In genomic region chr4:93203708-93204107, GRCh38 we compare ENCODE assay signal across 16 cellular contexts.
DNase-seq lines count a peak whose midpoint lies in the region; ATAC-seq and TF ChIP-seq lines count a peak whose summit lies in the region.
"Had no signal": no experiment of that assay in that cellular context is flagged by ENCODE, and none has a peak within 500 bp of the region (broad histone marks: within the 10 kb centered on the region; RNA-seq: fewer than 3 reads in every experiment).

No MANE protein-coding gene starts in this region.

- H3K9me3 ChIP-seq in Caco-2 = no peaks in the 10 kb centered on the region
- H3K9me3 ChIP-seq in HCT116 (ENCODE audit: control insufficient read depth in 1 of 2, insufficient read depth in 1 of 2, low read depth in 1 of 2, low read length in 2 of 2) = no peaks in the 10 kb centered on the region
- no peaks in the 10 kb centered on the region for H3K9me3 ChIP-seq in hepatocyte (ENCODE audit: low read depth)
- no peaks in the 10 kb centered on the region for H3K9me3 ChIP-seq in spleen
- no peaks in the 10 kb centered on the region for H3K9me3 ChIP-seq in PC-9 (ENCODE audit: insufficient read depth, low read depth)
- H3K9me3 ChIP-seq: pancreas, Peyer's patch had no signal

- no peak overlapping the region for H3K27ac ChIP-seq in HCT116 (ENCODE audit: low read depth, low read length)
- H3K27ac ChIP-seq in hepatocyte = no peak overlapping the region
- no peak overlapping the region for H3K27ac ChIP-seq in spleen
- no peak overlapping the region for H3K27ac ChIP-seq in PC-9
- H3K27ac ChIP-seq: pancreas, Peyer's patch had no signal

- TF ChIP-seq CTCF in Caco-2 (IDR thresholded peaks at IDR 0.05; ENCODE audit: insufficient read depth in 1 of 2, low read depth in 1 of 2, low read length in 1 of 2, severe bottlenecking in 1 of 2, unreplicated experiment in 1 of 2) (no peak), HCT116 (IDR thresholded peaks at IDR 0.05 in 2 of 3, conservative IDR thresholded peaks at IDR 0.05 in 1 of 3; ENCODE audit: borderline replicate concordance in 1 of 3, insufficient read depth in 1 of 3, low read depth in 2 of 3, low read length in 2 of 3) (no peak), hepatocyte (IDR thresholded peaks at IDR 0.05; ENCODE audit: poor library complexity) (no peak), spleen (IDR thresholded peaks at IDR 0.05 in 8 of 11, conservative IDR thresholded peaks at IDR 0.05 in 3 of 11) (no peak), PC-9 (conservative IDR thresholded peaks at IDR 0.05) (no peak)

- H3F3A ChIP-seq in PC-9 (ENCODE audit: insufficient read depth, low read depth) = no peaks in the 10 kb centered on the region

- no peak overlapping the region for H3K27ac Mint-ChIP-seq in Caco-2 (ENCODE audit: unreplicated experiment)
- H3K27ac Mint-ChIP-seq: activated naive CD4-positive, alpha-beta T cell treated with anti-CD3 and anti-CD28 coated beads, Interleukin-2, amount 50 U/mL, for 24 hours; T-helper 17 cell had no signal

- no peaks in the 10 kb centered on the region for H4K20me1 ChIP-seq in HCT116 (ENCODE audit: insufficient read depth)
- no peaks in the 10 kb centered on the region for H4K20me1 ChIP-seq in hepatocyte (ENCODE audit: insufficient read depth, poor library complexity, severe bottlenecking)
- no peaks in the 10 kb centered on the region for H4K20me1 ChIP-seq in PC-9 (ENCODE audit: insufficient read depth)

- RAD21 ChIA-PET in HCT116 (lab: Charles Lee; ENCODE audit: low non-redundant PET in 1 of 2, low total read pairs in 2 of 2, uncharacterized antibody in 2 of 2, unreplicated experiment in 2 of 2) = no interaction called here

- DNase-seq in Caco-2 = peak; percentile 29 to 67
- DNase-seq in HCT116 (ENCODE audit: low read depth, low spot score) = peak; percentile 19
- peak; percentile 73 for DNase-seq in SK-MEL-5 (ENCODE audit: low read depth, low spot score)
- DNase-seq in hepatocyte (ENCODE audit: low spot score) = peak; percentile 6
- no peak for DNase-seq in anterior cingulate cortex (lab: John Stamatoyannopoulos, UW)
- DNase-seq in spleen = no peak
- no peak for DNase-seq in PC-9
- no peak for DNase-seq in cerebellum (ENCODE audit: low spot score)
- DNase-seq: NCI-H1436; NCI-H446; Peyer's patch; stimulated activated CD4-positive, alpha-beta T cell treated with anti-CD3 and anti-CD28 coated beads, Interleukin-12 subunit alpha, Interleukin-12 subunit beta, amount 100 ng/mL, for 4 hours; T-helper 17 cell had no signal

- peak; percentile 59 for ATAC-seq in HCT116
- ATAC-seq: pancreas, T-helper 17 cell had no signal

- no peak overlapping the region for H3K4me3 ChIP-seq in Caco-2 (ENCODE audit: low read depth, low read length)
- no peak overlapping the region for H3K4me3 ChIP-seq in HCT116 (replicated peaks in 1 of 2; ENCODE audit: low read depth in 1 of 2, low read length in 2 of 2)
- H3K4me3 ChIP-seq in hepatocyte = no peak overlapping the region
- no peak overlapping the region for H3K4me3 ChIP-seq in spleen
- no peak overlapping the region for H3K4me3 ChIP-seq in PC-9
- H3K4me3 ChIP-seq: pancreas, Peyer's patch had no signal

- H3K79me2 ChIP-seq in HCT116 (ENCODE audit: insufficient read depth, low read length) (no peaks in the 10 kb centered on the region), hepatocyte (no peaks in the 10 kb centered on the region), PC-9 (ENCODE audit: low read depth) (no peaks in the 10 kb centered on the region)

- H2AFZ ChIP-seq in HCT116 (ENCODE audit: low read depth, low read length, poor library complexity, severe bottlenecking) = no peak overlapping the region
- no peak overlapping the region for H2AFZ ChIP-seq in hepatocyte
- H2AFZ ChIP-seq in PC-9 = no peak overlapping the region

- POLR2A ChIA-PET in Caco-2 (lab: Charles Lee) (no interaction called here), HCT116 (lab: Charles Lee) (no interaction called here), PC-9 (lab: Charles Lee; ENCODE audit: unreplicated experiment) (no interaction called here)

- no peaks in the 10 kb centered on the region for H3K27me3 Mint-ChIP-seq in Caco-2 (ENCODE audit: insufficient read depth, unreplicated experiment)
- H3K27me3 Mint-ChIP-seq: activated naive CD4-positive, alpha-beta T cell treated with anti-CD3 and anti-CD28 coated beads, Interleukin-2, amount 50 U/mL, for 24 hours; central memory CD8-positive, alpha-beta T cell; T-helper 17 cell had no signal

- intact Hi-C loops in Caco-2 (cut with micrococcal nuclease; ENCODE audit: unreplicated experiment) = no loop called here
- intact Hi-C loops in HCT116 (cut with micrococcal nuclease) = no loop called here
- intact Hi-C loops in spleen (cut with DNase I; ENCODE audit: low total_unique reads) = no loop called here
- intact Hi-C loops in PC-9 (cut with micrococcal nuclease; ENCODE audit: unreplicated experiment) = no loop called here

- H3K9ac ChIP-seq in HCT116 (ENCODE audit: low read length) = no peak overlapping the region

- CTCF ChIA-PET in Caco-2 (lab: Charles Lee) (no interaction called here), HCT116 (lab: Charles Lee) (no interaction called here), PC-9 (lab: Charles Lee) (no interaction called here)

- TF ChIP-seq POLR2A in HCT116 (IDR thresholded peaks at IDR 0.05; ENCODE audit: borderline replicate concordance, extremely low read depth, insufficient read depth, insufficient read length) (no peak), spleen (IDR thresholded peaks at IDR 0.05) (no peak)

- H3K9me2 ChIP-seq in HCT116 (ENCODE audit: insufficient read depth) = no peaks in the 10 kb centered on the region
- H3K9me2 ChIP-seq in hepatocyte (replicated peaks; ENCODE audit: insufficient read depth) = no peaks in the 10 kb centered on the region
- no peaks in the 10 kb centered on the region for H3K9me2 ChIP-seq in PC-9 (ENCODE audit: insufficient read depth)

- H3K27me3 ChIP-seq in Caco-2 (replicated peaks; ENCODE audit: control insufficient read depth, insufficient read depth, low read length) (no peaks in the 10 kb centered on the region), HCT116 (ENCODE audit: insufficient read depth, low read length) (no peaks in the 10 kb centered on the region), hepatocyte (no peaks in the 10 kb centered on the region), spleen (replicated peaks in 1 of 7) (no peaks in the 10 kb centered on the region), PC-9 (ENCODE audit: insufficient read depth, low read depth) (no peaks in the 10 kb centered on the region)
- H3K27me3 ChIP-seq: pancreas, Peyer's patch had no signal

- H3K9me3 Mint-ChIP-seq in Caco-2 (ENCODE audit: unreplicated experiment) = no peaks in the 10 kb centered on the region
- H3K9me3 Mint-ChIP-seq: activated naive CD4-positive, alpha-beta T cell treated with anti-CD3 and anti-CD28 coated beads, Interleukin-2, amount 50 U/mL, for 24 hours had no signal

- H3K4me2 ChIP-seq in HCT116 (ENCODE audit: low read length) = no peak overlapping the region
- H3K4me2 ChIP-seq in hepatocyte = no peak overlapping the region
- no peak overlapping the region for H3K4me2 ChIP-seq in PC-9

- no peak overlapping the region for H3K4me3 Mint-ChIP-seq in Caco-2 (ENCODE audit: unreplicated experiment)
- H3K4me3 Mint-ChIP-seq: activated naive CD4-positive, alpha-beta T cell treated with anti-CD3 and anti-CD28 coated beads, Interleukin-2, amount 50 U/mL, for 24 hours; central memory CD8-positive, alpha-beta T cell; T-helper 17 cell had no signal

- no TSS peak for BruUV-seq in Caco-2 (replicated peaks; lab: Mats Ljungman, UMichigan)
- BruUV-seq in HCT116 (replicated peaks; lab: Mats Ljungman, UMichigan) = no TSS peak
- no TSS peak for BruUV-seq in PC-9 (replicated peaks; lab: Mats Ljungman, UMichigan)

- in situ Hi-C loops in SK-MEL-5 (cut with HindIII; ENCODE audit: low pct_unique_long_range_greater_than_20kb, low sequenced_read_pairs) = no loop called here

- H3K4me1 Mint-ChIP-seq in Caco-2 (ENCODE audit: low read depth, unreplicated experiment) = no peaks in the 10 kb centered on the region
- H3K4me1 Mint-ChIP-seq: activated naive CD4-positive, alpha-beta T cell treated with anti-CD3 and anti-CD28 coated beads, Interleukin-2, amount 50 U/mL, for 24 hours; central memory CD8-positive, alpha-beta T cell; T-helper 17 cell had no signal

- no peaks in the 10 kb centered on the region for H3K36me3 Mint-ChIP-seq in Caco-2 (ENCODE audit: insufficient read depth, unreplicated experiment)
- H3K36me3 Mint-ChIP-seq: activated naive CD4-positive, alpha-beta T cell treated with anti-CD3 and anti-CD28 coated beads, Interleukin-2, amount 50 U/mL, for 24 hours had no signal

- TF ChIP-seq RAD21 in HCT116 (IDR thresholded peaks at IDR 0.05; ENCODE audit: low read depth) = no peak

- 84% methylated on average over 4 of the region's 4 CpGs for WGBS in hepatocyte (ENCODE audit: low lambda C conversion rate, missing lambda C conversion rate)
- WGBS in spleen, 5 donors = 87 to 96% (median 91%) methylated on average over 4 of the region's 4 CpGs

- no peaks in the 10 kb centered on the region for H3K36me3 ChIP-seq in Caco-2 (ENCODE audit: control insufficient read depth, insufficient read depth, low read length)
- no peaks in the 10 kb centered on the region for H3K36me3 ChIP-seq in HCT116 (ENCODE audit: control insufficient read depth in 1 of 2, insufficient read depth in 2 of 2, low read length in 2 of 2)
- no peaks in the 10 kb centered on the region for H3K36me3 ChIP-seq in hepatocyte (replicated peaks; ENCODE audit: insufficient read depth, low read depth)
- H3K36me3 ChIP-seq in spleen = no peaks in the 10 kb centered on the region
- no peaks in the 10 kb centered on the region for H3K36me3 ChIP-seq in PC-9 (ENCODE audit: low read depth)
- H3K36me3 ChIP-seq: pancreas, Peyer's patch had no signal

- H3K4me1 ChIP-seq in Caco-2 (no peaks in the 10 kb centered on the region), HCT116 (ENCODE audit: control insufficient read depth in 1 of 2, insufficient read depth in 2 of 2, low read length in 2 of 2) (no peaks in the 10 kb centered on the region), hepatocyte (ENCODE audit: insufficient read depth) (no peaks in the 10 kb centered on the region), spleen (no peaks in the 10 kb centered on the region), PC-9 (replicated peaks; ENCODE audit: insufficient read depth) (no peaks in the 10 kb centered on the region)
- H3K4me1 ChIP-seq: pancreas, Peyer's patch had no signal

TF ChIP-seq in HCT116, 20 proteins besides CTCF, POLR2A, EP300 and RAD21 (continues in another document):
- no peak for TF ChIP-seq JUND (IDR thresholded peaks at IDR 0.05)
- no peak for TF ChIP-seq CBX3 (IDR thresholded peaks at IDR 0.05; ENCODE audit: low read depth)
- TF ChIP-seq ELF1 (IDR thresholded peaks at IDR 0.05; ENCODE audit: borderline replicate concordance, low read depth) = no peak

Comparison
In these comparisons a context has a peak if more than half of its experiments do, and no peak if none do; other contexts are left out.
1. DNase-seq: peak in Caco-2 (2 of 2), HCT116 (single experiment), SK-MEL-5 (single experiment) and hepatocyte (single experiment); none in anterior cingulate cortex (0 of 58), spleen (single experiment), PC-9 (0 of 2) and cerebellum (single experiment).